Comparison of ENCODE assay signal across 32 cellular contexts in genomic region chr13:107130516-107130915, GRCh38.
"Had no signal": no experiment of that assay in that cellular context is flagged by ENCODE, and none has a peak within 500 bp of the region (broad histone marks: within the 10 kb centered on the region; RNA-seq: fewer than 3 reads in every experiment).

No MANE protein-coding gene starts in this region.

- H3K36me3 Mint-ChIP-seq: naive thymus-derived CD8-positive, alpha-beta T cell; natural killer cell treated with Interleukin-12 subunit alpha and Interleukin-12 subunit beta and Interleukin-15 and Interleukin-18, amount 100 ng/mL, for 72 hours; stimulated activated memory B cell treated with anti-CD40 and anti-IgM and Interleukin-4, amounts not matched to agents 10 μg/mL and 1 μg/mL and 100 μg/mL, for 72 hours; type B pancreatic cell had no signal

- H3K27me3 Mint-ChIP-seq: natural killer cell treated with Interleukin-12 subunit alpha and Interleukin-12 subunit beta and Interleukin-15 and Interleukin-18, amount 100 ng/mL, for 72 hours; stimulated activated memory B cell treated with anti-CD40 and anti-IgM and Interleukin-4, amounts not matched to agents 10 μg/mL and 1 μg/mL and 100 μg/mL, for 72 hours; stimulated activated naive CD8-positive, alpha-beta T cell treated with anti-CD3 and anti-CD28 coated beads, Interleukin-15, amount 100 ng/mL, for 72 hours had no signal

- H3K27ac ChIP-seq: ovary, parathyroid adenoma, psoas muscle, right lobe of liver, skin epidermis, spleen, suprapubic skin, testis, tibial artery, transverse colon, uterus had no signal

- H3K4me2 ChIP-seq: smooth muscle cell had no signal

- H3K36me3 ChIP-seq: ovary, right lobe of liver, spleen, suprapubic skin, tibial artery, transverse colon, upper lobe of right lung, uterus had no signal

- H3K79me2 ChIP-seq: parathyroid adenoma had no signal

- H3K27ac Mint-ChIP-seq: naive thymus-derived CD8-positive, alpha-beta T cell; natural killer cell treated with Interleukin-12 subunit alpha and Interleukin-12 subunit beta and Interleukin-15 and Interleukin-18, amount 100 ng/mL, for 72 hours; nephron progenitor cell; progenitor cell of endocrine pancreas; stimulated activated memory B cell treated with anti-CD40 and anti-IgM and Interleukin-4, amounts not matched to agents 10 μg/mL and 1 μg/mL and 100 μg/mL, for 72 hours; stimulated activated naive CD8-positive, alpha-beta T cell treated with anti-CD3 and anti-CD28 coated beads, Interleukin-15, amount 100 ng/mL, for 72 hours; type B pancreatic cell had no signal

- H3K4me3 Mint-ChIP-seq: naive thymus-derived CD8-positive, alpha-beta T cell; natural killer cell treated with Interleukin-12 subunit alpha and Interleukin-12 subunit beta and Interleukin-15 and Interleukin-18, amount 100 ng/mL, for 72 hours; nephron progenitor cell; neural crest cell; stimulated activated memory B cell treated with anti-CD40 and anti-IgM and Interleukin-4, amounts not matched to agents 10 μg/mL and 1 μg/mL and 100 μg/mL, for 72 hours; stimulated activated naive CD8-positive, alpha-beta T cell treated with anti-CD3 and anti-CD28 coated beads, Interleukin-15, amount 100 ng/mL, for 72 hours; type B pancreatic cell had no signal

- H3K9ac ChIP-seq: parathyroid adenoma had no signal

- ATAC-seq: naive thymus-derived CD8-positive, alpha-beta T cell; natural killer cell treated with Interleukin-12 subunit alpha and Interleukin-12 subunit beta and Interleukin-15 and Interleukin-18, amount 100 ng/mL, for 72 hours; psoas muscle; right cardiac atrium; right lobe of liver; stimulated activated memory B cell treated with anti-CD40 and anti-IgM and Interleukin-4, amounts not matched to agents 10 μg/mL and 1 μg/mL and 100 μg/mL, for 72 hours; stimulated activated naive CD8-positive, alpha-beta T cell treated with anti-CD3 and anti-CD28 coated beads, Interleukin-15, amount 100 ng/mL, for 72 hours; stimulated activated naive CD8-positive, alpha-beta T cell treated with anti-CD3 and anti-CD28 coated beads, Interleukin-15, Interleukin-2, amounts not matched to agents 100 U/mL and 50 U/mL, for 24 hours; upper lobe of right lung had no signal

- H3K27me3 ChIP-seq: ovary, right lobe of liver, spleen, suprapubic skin, testis, tibial artery, transverse colon, upper lobe of right lung, uterus had no signal

- H2AFZ ChIP-seq: parathyroid adenoma had no signal

- H3K4me1 ChIP-seq: parathyroid adenoma, psoas muscle, right lobe of liver, spleen, suprapubic skin, testis, tibial artery, transverse colon, upper lobe of right lung, uterus had no signal

- H3K9me3 ChIP-seq: ovary, psoas muscle, right lobe of liver, spleen, suprapubic skin, testis, tibial artery, transverse colon, upper lobe of right lung, uterus had no signal

- H3K4me1 Mint-ChIP-seq: naive thymus-derived CD8-positive, alpha-beta T cell; nephron progenitor cell; stimulated activated memory B cell treated with anti-CD40 and anti-IgM and Interleukin-4, amounts not matched to agents 10 μg/mL and 1 μg/mL and 100 μg/mL, for 72 hours; stimulated activated naive CD8-positive, alpha-beta T cell treated with anti-CD3 and anti-CD28 coated beads, Interleukin-15, amount 100 ng/mL, for 72 hours had no signal

- DNase-seq: naive thymus-derived CD8-positive, alpha-beta T cell; nephron progenitor cell; occipital lobe; ovary; posterior cingulate gyrus; psoas muscle; right cardiac atrium; right lobe of liver; spleen; stimulated activated CD4-positive, alpha-beta T cell treated with anti-CD3 and anti-CD28 coated beads, Interleukin-12 subunit alpha, Interleukin-12 subunit beta, amount 100 ng/mL, for 4 hours; stimulated activated CD4-positive, alpha-beta T cell treated with anti-CD3 and anti-CD28 coated beads, Interleukin-1b, Interleukin-23, amount 100 ng/mL, for 48 hours; stimulated activated CD4-positive, alpha-beta T cell treated with anti-CD3 and anti-CD28 coated beads, Interleukin-4, amount 100 ng/mL, for 1 hour; stimulated activated CD4-positive, alpha-beta T cell treated with anti-CD3 and anti-CD28 coated beads, Interleukin-4, amount 100 ng/mL, for 4 hours; stimulated activated CD8-positive, alpha-beta memory T cell treated with anti-CD3 and anti-CD28 coated beads, Interleukin-4, amount 100 ng/mL, for 48 hours; stimulated activated naive CD4-positive, alpha-beta T cell; stimulated activated naive CD8-positive, alpha-beta T cell treated with anti-CD3 and anti-CD28 coated beads, Interleukin-15, amount 100 ng/mL, for 72 hours; stimulated activated naive CD8-positive, alpha-beta T cell treated with anti-CD3 and anti-CD28 coated beads, Interleukin-15, Interleukin-2, amounts not matched to agents 100 U/mL and 50 U/mL, for 24 hours; substantia nigra; testis; tibial artery; transverse colon; upper lobe of right lung; uterus had no signal

- H3K4me3 ChIP-seq: ovary, psoas muscle, right lobe of liver, skin epidermis, smooth muscle cell, spleen, suprapubic skin, testis, tibial artery, transverse colon, upper lobe of right lung, uterus had no signal
